17 cellular contexts compared by ENCODE assay signal in genomic region chr17:608911-609882, GRCh38.
A peak's percentile ranks its signal among the peaks of the same experiment; 100 is the strongest.
DNase-seq lines count a peak whose midpoint lies in the region; TF ChIP-seq lines count a peak whose summit lies in the region.
"Had no signal": no experiment of that assay in that cellular context is flagged by ENCODE, and none has a peak within 500 bp of the region (broad histone marks: within the 10 kb centered on the region; RNA-seq: fewer than 3 reads in every experiment).

No MANE protein-coding gene starts in this region.

- no peak overlapping the region for H3K4me3 ChIP-seq in HFF-Myc (replicated peaks; ENCODE audit: low read depth, low read length)
- peak overlapping the region; percentile 65 for H3K4me3 ChIP-seq in OCI-LY3 (ENCODE audit: low read length)
- H3K4me3 ChIP-seq in fibroblast of villous mesenchyme (ENCODE audit: low read depth, low read length), result peak overlapping the region; percentile 39
- H3K4me3 ChIP-seq in smooth muscle cell, result peak overlapping the region; percentile 14
- no peak overlapping the region for H3K4me3 ChIP-seq in Peyer's patch
- H3K4me3 ChIP-seq: SJCRH30, suprapubic skin had no signal

- TF ChIP-seq POLR2A in Peyer's patch (IDR thresholded peaks at IDR 0.05), result no peak

- H4K20me1 ChIP-seq in OCI-LY3 (ENCODE audit: insufficient read depth, low read length) (no peaks in the 10 kb centered on the region), smooth muscle cell (ENCODE audit: low read depth) (peaks cover 45% of the 10 kb centered on the region)

- H2AFZ ChIP-seq in OCI-LY3 (ENCODE audit: low read depth, low read length) (no peak overlapping the region), smooth muscle cell (ENCODE audit: low read depth) (no peak overlapping the region)

- H3K4me2 ChIP-seq in OCI-LY3 (ENCODE audit: low read length) (peak overlapping the region; percentile 63), smooth muscle cell (peak overlapping the region; percentile 67)

- DNase-seq in HFF-Myc (ENCODE audit: extremely low read depth, low read depth) (peak; percentile 73), fibroblast of villous mesenchyme (ENCODE audit: low read depth) (peak; percentile 94), smooth muscle cell (lab: John Stamatoyannopoulos, UW; ENCODE audit: unreplicated experiment) (no peak), Peyer's patch (no peak), NAMALWA (ENCODE audit: low spot score) (no peak)
- DNase-seq in stimulated activated CD8-positive, alpha-beta memory T cell treated with anti-CD3 and anti-CD28 coated beads, Interleukin-4, amount 100 ng/mL, for 48 hours, result no peak
- DNase-seq: amniotic stem cell; Caco-2; effector CD8-positive, alpha-beta T cell; natural killer cell; NCI-H187 treated with DMSO at 0.1 percent for 48 hours; NCI-H226; SJCRH30; stimulated activated CD4-positive, alpha-beta T cell treated with anti-CD3 and anti-CD28 coated beads, Interleukin-4, amount 100 ng/mL, for 4 hours; T-helper 9 cell had no signal

- no peaks in the 10 kb centered on the region for H3K79me2 ChIP-seq in OCI-LY3 (ENCODE audit: low read length)
- no peaks in the 10 kb centered on the region for H3K79me2 ChIP-seq in smooth muscle cell (ENCODE audit: low read depth)

- H3K4me1 ChIP-seq in OCI-LY3 (ENCODE audit: low read length) (peaks cover 11% of the 10 kb centered on the region), smooth muscle cell (ENCODE audit: low read depth) (peaks cover 12% of the 10 kb centered on the region), Peyer's patch (no peaks in the 10 kb centered on the region)
- H3K4me1 ChIP-seq: Caco-2, suprapubic skin had no signal

- WGBS in smooth muscle cell (ENCODE audit: low lambda C conversion rate), result 37% methylated on average over 14 of the region's 14 CpGs

- H3K27ac ChIP-seq in OCI-LY3 (ENCODE audit: low read length) (peak overlapping the region; percentile 21; the same call in 1 of the 2 replicates), smooth muscle cell (ENCODE audit: low read depth) (peak overlapping the region; percentile 75), Peyer's patch (peak overlapping the region in 2 of 4 donors; percentile 25 to 33)
- H3K27ac ChIP-seq: suprapubic skin had no signal

- H3F3A ChIP-seq in smooth muscle cell (ENCODE audit: low read depth), result peaks cover 27% of the 10 kb centered on the region

- H3K9me3 ChIP-seq in OCI-LY3 (ENCODE audit: insufficient read depth, low read length) (no peaks in the 10 kb centered on the region), smooth muscle cell (replicated peaks; ENCODE audit: low read depth) (no peaks in the 10 kb centered on the region), Peyer's patch (no peaks in the 10 kb centered on the region)
- H3K9me3 ChIP-seq: Caco-2, SJCRH30, suprapubic skin had no signal

- no peaks in the 10 kb centered on the region for H3K36me3 ChIP-seq in OCI-LY3 (replicated peaks; ENCODE audit: low read depth, low read length)
- no peaks in the 10 kb centered on the region for H3K36me3 ChIP-seq in smooth muscle cell (ENCODE audit: low read depth)
- peaks cover 0 to 14% (median 0%) of the 10 kb centered on the region in 3 donors for H3K36me3 ChIP-seq in Peyer's patch
- H3K36me3 ChIP-seq: SJCRH30 had no signal

- H3K27me3 ChIP-seq in OCI-LY3 (ENCODE audit: low read depth, low read length) (no peaks in the 10 kb centered on the region), smooth muscle cell (ENCODE audit: low read depth) (no peaks in the 10 kb centered on the region), Peyer's patch (no peaks in the 10 kb centered on the region)
- H3K27me3 ChIP-seq: SJCRH30, suprapubic skin had no signal

- H3K9ac ChIP-seq in OCI-LY3 (ENCODE audit: low read length) (no peak overlapping the region), smooth muscle cell (ENCODE audit: low read depth) (peak overlapping the region; percentile 49)

- TF ChIP-seq CTCF in HFF-Myc (IDR thresholded peaks at IDR 0.05; ENCODE audit: low read depth, low read length, missing control alignments) (no peak), OCI-LY3 (IDR thresholded peaks at IDR 0.05; ENCODE audit: low read depth, low read length) (no peak), fibroblast of villous mesenchyme (IDR thresholded peaks at IDR 0.05; ENCODE audit: insufficient read depth, low read depth, low read length) (no peak), smooth muscle cell (IDR thresholded peaks at IDR 0.05; ENCODE audit: borderline replicate concordance, insufficient read depth, poor library complexity, severe bottlenecking) (no peak), Peyer's patch (IDR thresholded peaks at IDR 0.05) (no peak)

Comparison
In these comparisons a context has a peak if more than half of its experiments do, and no peak if none do; other contexts are left out.
1. DNase-seq: peak in HFF-Myc (single experiment) and fibroblast of villous mesenchyme (single experiment); none in smooth muscle cell (single experiment), stimulated activated CD8-positive, alpha-beta memory T cell treated with anti-CD3 and anti-CD28 coated beads, Interleukin-4, amount 100 ng/mL, for 48 hours (single experiment), Peyer's patch (0 of 3) and NAMALWA (single experiment).
2. H3K4me3 ChIP-seq: peak in OCI-LY3 (single experiment), fibroblast of villous mesenchyme (single experiment) and smooth muscle cell (single experiment); none in HFF-Myc (single experiment) and Peyer's patch (0 of 4).